1 cellular context compared by ENCODE assay signal in genomic region chr6:136343700-136344099, GRCh38.
TF ChIP-seq lines count a peak whose summit lies in the region.

No MANE protein-coding gene starts in this region.

TF ChIP-seq in HepG2, 621 proteins besides CTCF, POLR2A, EP300 and RAD21 (continued from another document):
- peak; percentile 10 to 51; a peak in 2 of 4 replicates for TF ChIP-seq MAFK (conservative IDR thresholded peaks at IDR 0.05 in 1 of 2, IDR thresholded peaks at IDR 0.05 in 1 of 2; ENCODE audit: low read length in 2 of 2)
- no peak for TF ChIP-seq NFIB (CRISPR knock-in tag; IDR thresholded peaks at IDR 0.05; ENCODE audit: borderline replicate concordance)
- 0 out of 2 replicates have a peak, but pooled peaks have one; percentile 1 for TF ChIP-seq MAFF (IDR thresholded peaks at IDR 0.05; ENCODE audit: low read depth, low read length)
- TF ChIP-seq, protein P1, sequence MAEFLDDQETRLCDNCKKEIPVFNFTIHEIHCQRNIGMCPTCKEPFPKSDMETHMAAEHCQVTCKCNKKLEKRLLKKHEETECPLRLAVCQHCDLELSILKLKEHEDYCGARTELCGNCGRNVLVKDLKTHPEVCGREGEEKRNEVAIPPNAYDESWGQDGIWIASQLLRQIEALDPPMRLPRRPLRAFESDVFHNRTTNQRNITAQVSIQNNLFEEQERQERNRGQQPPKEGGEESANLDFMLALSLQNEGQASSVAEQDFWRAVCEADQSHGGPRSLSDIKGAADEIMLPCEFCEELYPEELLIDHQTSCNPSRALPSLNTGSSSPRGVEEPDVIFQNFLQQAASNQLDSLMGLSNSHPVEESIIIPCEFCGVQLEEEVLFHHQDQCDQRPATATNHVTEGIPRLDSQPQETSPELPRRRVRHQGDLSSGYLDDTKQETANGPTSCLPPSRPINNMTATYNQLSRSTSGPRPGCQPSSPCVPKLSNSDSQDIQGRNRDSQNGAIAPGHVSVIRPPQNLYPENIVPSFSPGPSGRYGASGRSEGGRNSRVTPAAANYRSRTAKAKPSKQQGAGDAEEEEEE (CRISPR knock-in tag; IDR thresholded peaks at IDR 0.05; ENCODE audit: borderline replicate concordance) = no peak
- TF ChIP-seq, protein P2, sequence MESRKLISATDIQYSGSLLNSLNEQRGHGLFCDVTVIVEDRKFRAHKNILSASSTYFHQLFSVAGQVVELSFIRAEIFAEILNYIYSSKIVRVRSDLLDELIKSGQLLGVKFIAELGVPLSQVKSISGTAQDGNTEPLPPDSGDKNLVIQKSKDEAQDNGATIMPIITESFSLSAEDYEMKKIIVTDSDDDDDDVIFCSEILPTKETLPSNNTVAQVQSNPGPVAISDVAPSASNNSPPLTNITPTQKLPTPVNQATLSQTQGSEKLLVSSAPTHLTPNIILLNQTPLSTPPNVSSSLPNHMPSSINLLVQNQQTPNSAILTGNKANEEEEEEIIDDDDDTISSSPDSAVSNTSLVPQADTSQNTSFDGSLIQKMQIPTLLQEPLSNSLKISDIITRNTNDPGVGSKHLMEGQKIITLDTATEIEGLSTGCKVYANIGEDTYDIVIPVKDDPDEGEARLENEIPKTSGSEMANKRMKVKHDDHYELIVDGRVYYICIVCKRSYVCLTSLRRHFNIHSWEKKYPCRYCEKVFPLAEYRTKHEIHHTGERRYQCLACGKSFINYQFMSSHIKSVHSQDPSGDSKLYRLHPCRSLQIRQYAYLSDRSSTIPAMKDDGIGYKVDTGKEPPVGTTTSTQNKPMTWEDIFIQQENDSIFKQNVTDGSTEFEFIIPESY (CRISPR knock-in tag; IDR thresholded peaks at IDR 0.05) = no peak
